ENCODE assay signal across 3 cellular contexts in the genomic region with DNA sequence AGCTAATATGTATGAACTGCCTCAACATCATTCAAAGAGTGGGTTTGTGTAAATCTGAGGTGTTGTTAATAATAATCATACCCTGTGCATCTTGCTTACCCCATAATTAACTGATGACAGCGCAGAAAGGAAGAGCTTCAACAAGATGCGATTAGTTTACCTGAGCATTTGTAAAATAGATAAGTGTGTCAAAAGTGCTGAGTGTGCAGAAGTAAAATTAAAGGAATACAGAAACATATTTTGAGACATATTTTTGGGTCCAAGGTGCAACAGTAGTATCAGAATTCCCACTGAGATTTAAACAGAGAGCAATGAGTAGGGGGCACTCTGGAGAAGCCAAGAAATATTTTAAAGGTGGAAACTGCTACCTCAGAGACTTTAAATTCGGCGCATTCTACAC.
TF ChIP-seq lines count a peak whose summit lies in the region.

No MANE protein-coding gene starts in this region.

TF ChIP-seq in A549, 52 proteins besides CTCF, POLR2A, EP300 and RAD21:
- TF ChIP-seq RCOR1 (IDR thresholded peaks at IDR 0.05; ENCODE audit: low read depth, low read length) (no peak), MAFK (IDR thresholded peaks at IDR 0.05; ENCODE audit: partially characterized antibody) (peak; percentile 97)
TF ChIP-seq in A549: peak in this region for 1.

TF ChIP-seq in IMR-90, 13 proteins besides CTCF, POLR2A, EP300 and RAD21:
- TF ChIP-seq MAFK (IDR thresholded peaks at IDR 0.05; ENCODE audit: low read depth, low read length) (peak; percentile 99), MXI1 (IDR thresholded peaks at IDR 0.05; ENCODE audit: borderline replicate concordance, low read depth, low read length) (no peak)

TF ChIP-seq in H1, 55 proteins besides CTCF, POLR2A, EP300 and RAD21:
- TF ChIP-seq CHD2 (IDR thresholded peaks at IDR 0.05; ENCODE audit: low read length): no peak
- TF ChIP-seq TCF12 (IDR thresholded peaks at IDR 0.05; ENCODE audit: low read depth, low read length): no peak
- no peak for TF ChIP-seq EGR1 (IDR thresholded peaks at IDR 0.05; ENCODE audit: borderline replicate concordance, low read depth, low read length)
- TF ChIP-seq NANOG (IDR thresholded peaks at IDR 0.05; ENCODE audit: insufficient read depth, low read depth, low read length, poor library complexity, severe bottlenecking): no peak
- peak; percentile 83 for TF ChIP-seq MAFK (IDR thresholded peaks at IDR 0.05; ENCODE audit: low read depth, low read length)
- TF ChIP-seq RXRA (IDR thresholded peaks at IDR 0.05; ENCODE audit: insufficient read depth, low read depth, low read length): no peak
- no peak for TF ChIP-seq BACH1 (IDR thresholded peaks at IDR 0.05; ENCODE audit: low read length)
- no peak for TF ChIP-seq GTF2F1 (IDR thresholded peaks at IDR 0.05; ENCODE audit: borderline replicate concordance, low read depth, low read length)
